Comparison of ENCODE assay signal across 34 cellular contexts in the genomic region with DNA sequence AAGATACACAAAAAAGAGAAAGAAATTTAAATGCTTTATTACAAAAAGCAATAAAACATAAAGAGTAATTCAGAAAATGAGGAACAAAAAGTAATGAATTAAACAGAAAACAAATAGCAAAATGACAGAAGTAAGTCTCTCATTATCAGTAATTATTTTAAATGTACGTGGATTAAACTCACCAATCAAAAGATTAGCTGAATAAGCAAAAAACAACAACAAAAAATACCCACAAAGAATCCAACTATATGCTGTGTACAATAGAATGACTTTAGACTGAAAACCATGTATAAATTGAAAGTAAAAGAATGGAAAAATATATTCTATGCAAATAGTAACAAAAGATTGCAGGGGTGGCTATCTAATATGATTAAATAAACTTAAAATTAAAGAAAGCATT.
"Had no signal": no experiment of that assay in that cellular context is flagged by ENCODE, and none has a peak within 500 bp of the region (broad histone marks: within the 10 kb centered on the region; RNA-seq: fewer than 3 reads in every experiment).

No MANE protein-coding gene starts in this region.

- H3K9me3 ChIP-seq: adrenal gland, colonic mucosa had no signal

- H3K4me3 ChIP-seq: adrenal gland, body of pancreas, breast epithelium, colonic mucosa had no signal

- DNase-seq: activated B cell treated with CpG ODN at 0.5 μM for 24 hours; activated CD4-positive, alpha-beta memory T cell treated with anti-CD3 and anti-CD28 coated beads for 36 hours; activated CD4-positive, alpha-beta T cell treated with anti-CD3 and anti-CD28 coated beads for 4 hours; activated CD4-positive, alpha-beta T cell treated with anti-CD3 and anti-CD28 coated beads, Interleukin-2, amount 10 ng/mL, durations not matched to agents 24 days and 14 days; activated CD4-positive, alpha-beta T cell treated with anti-CD3 and anti-CD28 coated beads, Interleukin-2, amount 50 U/mL, for 1 hour; activated CD4-positive, alpha-beta T cell treated with anti-CD3 and anti-CD28 coated beads, Interleukin-2, amount 50 U/mL, for 4 hours; activated CD4-positive, CD25-positive, alpha-beta regulatory T cell treated with anti-CD3 and anti-CD28 coated beads, Interleukin-2, amount 50 U/mL, for 72 hours; activated CD8-positive, alpha-beta memory T cell treated with anti-CD3 and anti-CD28 coated beads, Interleukin-2, amount 50 U/mL, for 4 hours; activated CD8-positive, alpha-beta T cell treated with anti-CD3 and anti-CD28 coated beads for 36 hours; activated effector memory CD4-positive, alpha-beta T cell treated with anti-CD3 and anti-CD28 coated beads, Interleukin-2, amount 50 U/mL, for 16 hours; activated gamma-delta T cell treated with Interleukin-2 at 50 U/mL for 16 hours; activated naive CD4-positive, alpha-beta T cell; activated naive CD4-positive, alpha-beta T cell treated with anti-CD3 and anti-CD28 coated beads for 36 hours; activated naive CD4-positive, alpha-beta T cell treated with anti-CD3 and anti-CD28 coated beads, Interleukin-2, amount 50 U/mL, for 16 hours; activated naive CD8-positive, alpha-beta T cell treated with anti-CD3 and anti-CD28 coated beads for 36 hours; activated T-cell treated with anti-CD3 and anti-CD28 coated beads for 4 hours; activated T-cell treated with anti-CD3 and anti-CD28 coated beads, Interleukin-2, amount 50 U/mL, for 1 hour; activated T-cell treated with anti-CD3 and anti-CD28 coated beads, Interleukin-2, amount 50 U/mL, for 4 hours; activated T-cell treated with anti-CD3 and anti-CD28 coated beads, Interleukin-2, amount 50 U/mL, for 72 hours; adrenal gland; amniotic stem cell; aorta; body of pancreas; brain microvascular endothelial cell; central memory CD4-positive, alpha-beta T cell; colonic mucosa; T-helper 2 cell; T-helper 9 cell had no signal

- H3K27me3 ChIP-seq: adrenal gland, body of pancreas, brain microvascular endothelial cell, breast epithelium, colonic mucosa had no signal

- H3K27ac ChIP-seq: adrenal gland, body of pancreas, brain microvascular endothelial cell, breast epithelium, colonic mucosa, VCaP had no signal

- H3K4me1 ChIP-seq: adrenal gland, body of pancreas, breast epithelium, colonic mucosa had no signal

- ATAC-seq: activated CD8-positive, alpha-beta T cell treated with anti-CD3 and anti-CD28 coated beads for 36 hours; activated naive CD4-positive, alpha-beta T cell treated with anti-CD3 and anti-CD28 coated beads, Interleukin-2, amount 50 U/mL, for 72 hours; activated T-cell treated with anti-CD3 and anti-CD28 coated beads, Interleukin-2, amount 50 U/mL, for 4 hours; activated T-cell treated with anti-CD3 and anti-CD28 coated beads, Interleukin-2, amount 50 U/mL, for 72 hours; activated T-helper 17 cell treated with anti-CD3 and anti-CD28 coated beads, Interleukin-2, amount 50 U/mL, for 72 hours; body of pancreas had no signal

- H3K36me3 ChIP-seq: adrenal gland, brain microvascular endothelial cell, breast epithelium, colonic mucosa had no signal

- FAIRE-seq: astrocyte, TTC549 had no signal
